1 cellular context compared by ENCODE assay signal in genomic region chr10:119370972-119371703, GRCh38.
TF ChIP-seq lines count a peak whose summit lies in the region.

No MANE protein-coding gene starts in this region.

TF ChIP-seq in HepG2, 621 proteins besides CTCF, POLR2A, EP300 and RAD21 (continued from another document):
- TF ChIP-seq ZBTB43 (CRISPR knock-in tag; conservative IDR thresholded peaks at IDR 0.05) (no peak), ZNF773 (CRISPR knock-in tag; IDR thresholded peaks at IDR 0.05; ENCODE audit: borderline replicate concordance) (no peak), ZNF614 (CRISPR knock-in tag; IDR thresholded peaks at IDR 0.05; ENCODE audit: borderline replicate concordance) (no peak), PRDM15 (CRISPR knock-in tag; IDR thresholded peaks at IDR 0.05) (no peak)
